ENCODE assay signal across 2 cellular contexts in genomic region chr10:80567292-80567691, GRCh38.
TF ChIP-seq lines count a peak whose summit lies in the region.

No MANE protein-coding gene starts in this region.

TF ChIP-seq in HCT116, 20 proteins besides CTCF, POLR2A, EP300 and RAD21:
- TF ChIP-seq ATF3 (IDR thresholded peaks at IDR 0.05): no peak
- TF ChIP-seq YY1 (IDR thresholded peaks at IDR 0.05; ENCODE audit: extremely low read depth, insufficient replicate concordance, low read depth, low read length): no peak
- TF ChIP-seq ZFX (IDR thresholded peaks at IDR 0.05): no peak
- no peak for TF ChIP-seq EZH2phosphoT487 (IDR thresholded peaks at IDR 0.05; ENCODE audit: borderline replicate concordance)
- no peak for TF ChIP-seq ZNF274 (IDR thresholded peaks at IDR 0.05; ENCODE audit: low read depth, low read length)
- TF ChIP-seq SRF (IDR thresholded peaks at IDR 0.05; ENCODE audit: low read depth): no peak
- TF ChIP-seq CBX3 (IDR thresholded peaks at IDR 0.05; ENCODE audit: low read depth): no peak
- TF ChIP-seq CEBPB (IDR thresholded peaks at IDR 0.05; ENCODE audit: low read depth): no peak
- no peak for TF ChIP-seq SP1 (IDR thresholded peaks at IDR 0.05; ENCODE audit: low read depth)
- no peak for TF ChIP-seq TCF7L2 (IDR thresholded peaks at IDR 0.05; ENCODE audit: borderline replicate concordance, extremely low read depth, insufficient read depth, insufficient read length)
- TF ChIP-seq REST (IDR thresholded peaks at IDR 0.05; ENCODE audit: low read depth): no peak

TF ChIP-seq in GM12878, 131 proteins besides CTCF, POLR2A, EP300 and RAD21:
- no peak for TF ChIP-seq SKIL (IDR thresholded peaks at IDR 0.05; ENCODE audit: low read depth, poor library complexity, severe bottlenecking)
- TF ChIP-seq CEBPB (IDR thresholded peaks at IDR 0.05; ENCODE audit: borderline replicate concordance in 1 of 2, low read depth in 2 of 2, low read length in 2 of 2): no peak
- TF ChIP-seq SREBF1 (IDR thresholded peaks at IDR 0.05; ENCODE audit: low read length): no peak
- no peak for TF ChIP-seq POU2F2 (IDR thresholded peaks at IDR 0.05; ENCODE audit: borderline replicate concordance, low read depth, low read length)
- no peak for TF ChIP-seq BCLAF1 (IDR thresholded peaks at IDR 0.05)
- TF ChIP-seq ZNF24 (IDR thresholded peaks at IDR 0.05): no peak
- no peak for TF ChIP-seq BACH1 (IDR thresholded peaks at IDR 0.05; ENCODE audit: borderline replicate concordance)
- TF ChIP-seq RBBP5 (conservative IDR thresholded peaks at IDR 0.05): no peak
- TF ChIP-seq ZSCAN29 (IDR thresholded peaks at IDR 0.05): no peak
